Comparison of ENCODE assay signal across 8 cellular contexts in the genomic region with DNA sequence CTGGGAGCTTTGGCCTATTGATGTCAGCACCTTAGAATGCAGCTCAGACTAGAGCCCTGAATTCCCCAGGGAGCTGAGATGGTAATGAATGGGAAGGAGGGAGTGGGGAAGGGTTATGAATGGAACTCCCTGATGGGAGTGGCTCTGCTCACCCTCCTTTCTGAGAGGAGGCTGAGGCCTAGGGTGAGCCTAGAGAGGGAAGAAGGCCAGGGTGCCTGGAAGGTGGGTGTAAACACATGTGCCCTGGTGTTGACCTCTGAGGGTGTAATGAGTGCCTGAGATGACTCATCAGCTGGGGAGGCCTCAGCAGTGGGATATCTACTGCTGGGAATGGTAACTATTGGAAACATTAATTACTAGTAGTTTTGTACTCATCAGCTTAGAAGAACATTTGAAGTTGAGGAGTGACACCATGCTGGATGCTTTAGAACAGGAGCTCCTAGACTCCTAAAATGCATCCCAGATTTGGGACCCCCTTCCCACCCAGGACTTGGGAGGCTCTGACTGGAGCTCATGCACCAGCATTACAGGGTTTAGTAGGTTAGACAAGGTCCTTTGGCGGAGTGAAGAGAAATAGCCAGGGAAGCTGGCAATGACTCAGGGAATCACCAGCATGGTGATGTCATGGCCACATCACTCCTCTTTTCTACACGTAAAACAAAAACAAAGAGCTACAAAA. TPM values are rescaled to one million over a fixed set of nuclear protein-coding genes. Genes with fewer than 3 reads are reported as not detected.
A peak's percentile ranks its signal among the peaks of the same experiment; 100 is the strongest.
DNase-seq lines count a peak whose midpoint lies in the region; ATAC-seq and TF ChIP-seq lines count a peak whose summit lies in the region.

No MANE protein-coding gene starts in this region.

- CTCF ChIA-PET in activated B cell treated with CpG ODN at 0.5 μM for 24 hours (lab: Charles Lee), result interaction anchor here (1.1 to 2.3 kb wide), 3 partner anchors 10 to 170 kb away, joined by 3 to 10 read pairs (median 7); no protein-coding TSS in a partner anchor

- ATAC-seq in activated B cell treated with CpG ODN at 0.5 μM for 24 hours (ENCODE audit: low read depth) (peak; percentile 68), HG03095 (IDR thresholded peaks at IDR 0.05; ENCODE audit: unreplicated experiment) (no peak), GM18520 (IDR thresholded peaks at IDR 0.05; ENCODE audit: unreplicated experiment) (no peak)

- no peaks in the 10 kb centered on the region; the same call in 1 of the 2 replicates for H3K4me1 ChIP-seq in HAP-1

- TF ChIP-seq CTCF in activated B cell treated with CpG ODN at 0.5 μM for 24 hours (IDR thresholded peaks at IDR 0.05) (no peak), progenitor cell of endocrine pancreas (IDR thresholded peaks at IDR 0.05; ENCODE audit: unreplicated experiment) (no peak)

- POLR2A ChIA-PET in activated B cell treated with CpG ODN at 0.5 μM for 24 hours (lab: Charles Lee), result interaction anchor here (0.9 to 1.7 kb wide), 2 partner anchors 16 to 79 kb away, joined by 3 to 9 read pairs; a partner anchor contains a TSS

- H3K4me3 Mint-ChIP-seq in activated B cell treated with CpG ODN at 0.5 μM for 24 hours, result no peak overlapping the region
- no peak overlapping the region for H3K4me3 Mint-ChIP-seq in progenitor cell of endocrine pancreas (ENCODE audit: low read depth)

- intact Hi-C loops in activated B cell treated with CpG ODN at 0.5 μM for 24 hours (cut with micrococcal nuclease), result no loop called here

- in situ Hi-C loops in HAP-1 (cut with MboI; ENCODE audit: low sequenced_read_pairs), result no loop called here

- H3K36me3 Mint-ChIP-seq in activated B cell treated with CpG ODN at 0.5 μM for 24 hours (ENCODE audit: low read depth), result peaks cover 98% of the 10 kb centered on the region
- H3K36me3 Mint-ChIP-seq in progenitor cell of endocrine pancreas (ENCODE audit: insufficient read depth), result peaks cover 62% of the 10 kb centered on the region

- no peak overlapping the region for H3K4me3 ChIP-seq in HAP-1

- peak; percentile 84 for DNase-seq in AG20443 (ENCODE audit: low spot score)
- DNase-seq in HAP-1 (ENCODE audit: low spot score in 2 of 2), result peak; percentile 26 to 63
- DNase-seq in activated B cell treated with CpG ODN at 0.5 μM for 24 hours, result no peak
- DNase-seq in fibroblast of the conjunctiva (ENCODE audit: low read depth), result peak; percentile 86
- no peak for DNase-seq in progenitor cell of endocrine pancreas (ENCODE audit: low spot score, unreplicated experiment)
- no peak for DNase-seq in NCI-H187 treated with DMSO at 0.1 percent for 48 hours (lab: John Stamatoyannopoulos, UW)

- H3K9me3 Mint-ChIP-seq in activated B cell treated with CpG ODN at 0.5 μM for 24 hours, result no peaks in the 10 kb centered on the region
- H3K9me3 Mint-ChIP-seq in progenitor cell of endocrine pancreas (ENCODE audit: low read depth), result no peaks in the 10 kb centered on the region

- H3K4me1 Mint-ChIP-seq in activated B cell treated with CpG ODN at 0.5 μM for 24 hours (peaks cover 5% of the 10 kb centered on the region), progenitor cell of endocrine pancreas (ENCODE audit: low read depth) (peaks cover 10% of the 10 kb centered on the region)

- H3K27me3 Mint-ChIP-seq in activated B cell treated with CpG ODN at 0.5 μM for 24 hours (no peaks in the 10 kb centered on the region), progenitor cell of endocrine pancreas (no peaks in the 10 kb centered on the region)

- H3K27ac Mint-ChIP-seq in activated B cell treated with CpG ODN at 0.5 μM for 24 hours, result peak overlapping the region; percentile 65
- H3K27ac Mint-ChIP-seq in progenitor cell of endocrine pancreas, result peak overlapping the region; percentile 94

- H3K9me3 ChIP-seq in HAP-1, result no peaks in the 10 kb centered on the region

- H3K27me3 ChIP-seq in HAP-1 (ENCODE audit: low read depth), result no peaks in the 10 kb centered on the region

- H3K36me3 ChIP-seq in HAP-1 (replicated peaks), result peaks cover 97% of the 10 kb centered on the region

RNA-seq across cellular contexts. Expression of a gene that starts 16.0 kb away (rescaled TPM):
- total RNA-seq in activated B cell treated with CpG ODN at 0.5 μM for 24 hours (29.6 and 35.4 TPM in 2 replicates), progenitor cell of endocrine pancreas (10.2 and 12.1 TPM in 2 replicates)

RNA-seq across cellular contexts. Expression of a gene that starts 54.7 kb away (rescaled TPM):
- 27.1 and 30.3 TPM in 2 replicates for total RNA-seq in activated B cell treated with CpG ODN at 0.5 μM for 24 hours
- 22.9 and 26.1 TPM in 2 replicates for total RNA-seq in progenitor cell of endocrine pancreas

Comparison
In these comparisons a context has a peak if more than half of its experiments do, and no peak if none do; other contexts are left out.
1. DNase-seq: peak in AG20443 (single experiment), HAP-1 (2 of 2) and fibroblast of the conjunctiva (single experiment); none in activated B cell treated with CpG ODN at 0.5 μM for 24 hours (single experiment), progenitor cell of endocrine pancreas (single experiment) and NCI-H187 treated with DMSO at 0.1 percent for 48 hours (single experiment).